Comparison of ENCODE assay signal across 15 cellular contexts in genomic region chr22:44211946-44212930, GRCh38. TPM values are rescaled to one million over a fixed set of nuclear protein-coding genes. Genes with fewer than 3 reads are reported as not detected.
DNase-seq lines count a peak whose midpoint lies in the region; ATAC-seq and TF ChIP-seq lines count a peak whose summit lies in the region.
"Had no signal": no experiment of that assay in that cellular context is flagged by ENCODE, and none has a peak within 500 bp of the region (broad histone marks: within the 10 kb centered on the region; RNA-seq: fewer than 3 reads in every experiment).

No MANE protein-coding gene starts in this region.

- H3K4me1 Mint-ChIP-seq in activated CD8-positive, alpha-beta memory T cell treated with anti-CD3 and anti-CD28 coated beads, Interleukin-2, amount 10 ng/mL, durations not matched to agents 7 days and 5 days, result peaks cover 12% of the 10 kb centered on the region
- peaks cover 20% of the 10 kb centered on the region for H3K4me1 Mint-ChIP-seq in brain

- H2BK120ac ChIP-seq in mesenchymal stem cell (ENCODE audit: low read depth, low read length), result no peak overlapping the region

- no peaks in the 10 kb centered on the region for H3K36me3 ChIP-seq in mesenchymal stem cell (ENCODE audit: control insufficient read depth in 1 of 2, insufficient read depth in 2 of 2, low read depth in 1 of 2, low read length in 2 of 2)
- H3K36me3 ChIP-seq in transverse colon, result no peaks in the 10 kb centered on the region
- H3K36me3 ChIP-seq: thyroid gland had no signal

- intact Hi-C loops in transverse colon (cut with DNase I; ENCODE audit: low total_unique reads), result no loop called here

- H3K9me3 ChIP-seq in mesenchymal stem cell (ENCODE audit: control insufficient read depth, low read length) (peaks cover 26% of the 10 kb centered on the region), transverse colon (no peaks in the 10 kb centered on the region)
- H3K9me3 ChIP-seq: thyroid gland had no signal

- in situ Hi-C loops in transverse colon (cut with MboI; ENCODE audit: low pct_ligation_motif_present in 1 of 4, low pct_unique_long_range_greater_than_20kb in 1 of 4, low sequenced_read_pairs in 3 of 4), result no loop called here

- CTCF ChIA-PET in activated CD8-positive, alpha-beta memory T cell treated with anti-CD3 and anti-CD28 coated beads, Interleukin-2, amount 10 ng/mL, durations not matched to agents 7 days and 5 days (lab: Charles Lee), result no interaction called here

- H3K14ac ChIP-seq in mesenchymal stem cell (ENCODE audit: low read length in 2 of 2), result no peak overlapping the region

- H2BK12ac ChIP-seq in mesenchymal stem cell (ENCODE audit: low read length in 2 of 2), result no peak overlapping the region

- no peak overlapping the region for H3K27ac Mint-ChIP-seq in activated CD8-positive, alpha-beta memory T cell treated with anti-CD3 and anti-CD28 coated beads, Interleukin-2, amount 10 ng/mL, durations not matched to agents 7 days and 5 days
- H3K27ac Mint-ChIP-seq in brain, result peak overlapping the region; percentile 19 to 93 (median 57)

- H4K91ac ChIP-seq in mesenchymal stem cell (ENCODE audit: low read length), result no peak overlapping the region

- H3K4me3 ChIP-seq in mesenchymal stem cell (ENCODE audit: insufficient read depth in 1 of 2, low read depth in 1 of 2, low read length in 2 of 2) (peak overlapping the region in 1 of 2 experiments; percentile 23), transverse colon (no peak overlapping the region)
- H3K4me3 ChIP-seq: thyroid gland had no signal

- H3K27me3 ChIP-seq in mesenchymal stem cell (ENCODE audit: control insufficient read depth in 1 of 2, insufficient read depth in 1 of 2, low read length in 2 of 2) (peaks cover 12 to 26% of the 10 kb centered on the region in 2 experiments), transverse colon (no peaks in the 10 kb centered on the region)
- H3K27me3 ChIP-seq: thyroid gland had no signal

- TF ChIP-seq CTCF in brain (conservative IDR thresholded peaks at IDR 0.05) (no peak), transverse colon (IDR thresholded peaks at IDR 0.05) (no peak)

- H3K79me1 ChIP-seq in mesenchymal stem cell (replicated peaks; ENCODE audit: low read length, poor library complexity, severe bottlenecking), result no peaks in the 10 kb centered on the region

- H3K18ac ChIP-seq in mesenchymal stem cell (ENCODE audit: low read depth in 1 of 2, low read length in 2 of 2), result no peak overlapping the region

- TF ChIP-seq EP300 in transverse colon (IDR thresholded peaks at IDR 0.05; ENCODE audit: low read depth), result no peak

- H3K4me2 ChIP-seq in mesenchymal stem cell (ENCODE audit: low read length, poor library complexity, severe bottlenecking), result no peak overlapping the region

- H3K27ac ChIP-seq in mesenchymal stem cell (ENCODE audit: low read length, poor library complexity, severe bottlenecking), result no peak overlapping the region
- peak overlapping the region; percentile 16 to 63 (median 28) for H3K27ac ChIP-seq in transverse colon

- H2AK5ac ChIP-seq in mesenchymal stem cell (ENCODE audit: low read length, severe bottlenecking), result no peak overlapping the region

- H2BK15ac ChIP-seq in mesenchymal stem cell (ENCODE audit: low read depth, poor library complexity, severe bottlenecking), result no peak overlapping the region

- H2BK5ac ChIP-seq in mesenchymal stem cell (ENCODE audit: low read depth, low read length, poor library complexity, severe bottlenecking), result no peak overlapping the region

- ATAC-seq in activated CD8-positive, alpha-beta memory T cell treated with anti-CD3 and anti-CD28 coated beads, Interleukin-2, amount 10 ng/mL, durations not matched to agents 7 days and 5 days, result no peak
- ATAC-seq: HCT116 had no signal

- no peak for TF ChIP-seq POLR2A in transverse colon (IDR thresholded peaks at IDR 0.05)

- H3K23ac ChIP-seq in mesenchymal stem cell (ENCODE audit: low read length in 2 of 2), result no peak overlapping the region

- H3K9me3 Mint-ChIP-seq in activated CD8-positive, alpha-beta memory T cell treated with anti-CD3 and anti-CD28 coated beads, Interleukin-2, amount 10 ng/mL, durations not matched to agents 7 days and 5 days (ENCODE audit: low read depth), result no peaks in the 10 kb centered on the region
- H3K9me3 Mint-ChIP-seq in brain, result peaks cover 16 to 42% (median 28%) of the 10 kb centered on the region in 5 experiments

- H3K4me1 ChIP-seq in mesenchymal stem cell (ENCODE audit: control insufficient read depth, insufficient read depth, low read depth, low read length) (no peaks in the 10 kb centered on the region), transverse colon (peaks cover 0 to 18% (median 4%) of the 10 kb centered on the region in 4 donors)

- peak; percentile 23 for DNase-seq in activated CD8-positive, alpha-beta memory T cell treated with anti-CD3 and anti-CD28 coated beads, Interleukin-2, amount 10 ng/mL, durations not matched to agents 7 days and 5 days
- no peak for DNase-seq in activated CD8-positive, alpha-beta memory T cell treated with anti-CD3 and anti-CD28 coated beads, Interleukin-2, amount 50 U/mL, for 4 hours
- DNase-seq in mesenchymal stem cell, result no peak
- no peak for DNase-seq in transverse colon
- DNase-seq in DMS153 (lab: John Stamatoyannopoulos, UW), result no peak
- DNase-seq in cerebellum (ENCODE audit: low spot score), result no peak
- no peak for DNase-seq in HuH-7 (ENCODE audit: low spot score)
- DNase-seq: hypothalamus, mesendoderm, SHP77 treated with DMSO at 0.1 percent for 48 hours, thyroid gland had no signal

- H3K4me3 Mint-ChIP-seq in activated CD8-positive, alpha-beta memory T cell treated with anti-CD3 and anti-CD28 coated beads, Interleukin-2, amount 10 ng/mL, durations not matched to agents 7 days and 5 days, result no peak overlapping the region
- peak overlapping the region in 3 of 5 experiments; percentile 5 to 9 (median 7) for H3K4me3 Mint-ChIP-seq in brain

- peak overlapping the region; percentile 37 for H3K9ac ChIP-seq in mesenchymal stem cell (ENCODE audit: low read length)

- H2AFZ ChIP-seq in mesenchymal stem cell (ENCODE audit: low read depth, low read length), result no peak overlapping the region

- 82% methylated on average over 9 of the region's 12 CpGs for WGBS in mesenchymal stem cell
- WGBS in transverse colon (ENCODE audit: low coverage in 1 of 2), 2 donors, result 47 to 71% methylated on average over 1 to 12 of the region's 12 CpGs

- H3K27me3 Mint-ChIP-seq in activated CD8-positive, alpha-beta memory T cell treated with anti-CD3 and anti-CD28 coated beads, Interleukin-2, amount 10 ng/mL, durations not matched to agents 7 days and 5 days, result no peaks in the 10 kb centered on the region
- H3K27me3 Mint-ChIP-seq in brain, result peaks cover 12% of the 10 kb centered on the region

- no peak overlapping the region for H4K8ac ChIP-seq in mesenchymal stem cell (ENCODE audit: low read length)

- no peak overlapping the region for H3K4ac ChIP-seq in mesenchymal stem cell (ENCODE audit: low read depth in 1 of 2, low read length in 2 of 2)

- peaks cover 8% of the 10 kb centered on the region for H3K36me3 Mint-ChIP-seq in activated CD8-positive, alpha-beta memory T cell treated with anti-CD3 and anti-CD28 coated beads, Interleukin-2, amount 10 ng/mL, durations not matched to agents 7 days and 5 days
- H3K36me3 Mint-ChIP-seq in brain, result no peaks in the 10 kb centered on the region

RNA-seq across cellular contexts. Expression of gene PARVG, which starts 31.5 kb away (rescaled TPM):
- total RNA-seq in activated CD8-positive, alpha-beta memory T cell treated with anti-CD3 and anti-CD28 coated beads, Interleukin-2, amount 10 ng/mL, durations not matched to agents 7 days and 5 days, result 100 to 1,000 TPM; 125 to 170 TPM
- 5.1 TPM for polyA plus RNA-seq in brain (ENCODE audit: insufficient read depth, low read depth, low replicate concordance)
- polyA plus RNA-seq in mesenchymal stem cell (2013, experiment 1 of 2), result not detected
- polyA plus RNA-seq in mesenchymal stem cell (2013, experiment 2 of 2), result not detected
- total RNA-seq in transverse colon, result 10 to 100 TPM in 2 of 4 donors, 1 to 10 TPM in 1, under 1 TPM in 1; 1.00 to 37.8 (median 20.6) TPM
- 1.9 TPM for total RNA-seq in cerebellum
- total RNA-seq: NCI-H460, renal cortical epithelial cell had no signal
